ENCODE assay signal across 12 cellular contexts in genomic region chr6:151317206-151317994, GRCh38.
DNase-seq lines count a peak whose midpoint lies in the region; TF ChIP-seq lines count a peak whose summit lies in the region.
"Had no signal": no experiment of that assay in that cellular context is flagged by ENCODE, and none has a peak within 500 bp of the region (broad histone marks: within the 10 kb centered on the region; RNA-seq: fewer than 3 reads in every experiment).

No MANE protein-coding gene starts in this region.

- intact Hi-C loops in cardiac septum (cut with DNase I), result no loop called here

- in situ Hi-C loops in ACHN (cut with HindIII; ENCODE audit: low pct_ligation_motif_present, low pct_unique_long_range_greater_than_20kb, low sequenced_read_pairs), result no loop called here

- H3K4me3 ChIP-seq in cardiac muscle cell (no peak overlapping the region), cardiac fibroblast (replicated peaks in 1 of 2; ENCODE audit: low read depth in 2 of 2, low read length in 2 of 2) (no peak overlapping the region)
- H3K4me3 ChIP-seq: BLaER1 treated with 17β-estradiol and CSF1 and Interleukin-3, amounts not matched to agents 10 nM and 100 nM; vagina had no signal

- H3K27me3 ChIP-seq in cardiac muscle cell, result no peaks in the 10 kb centered on the region
- H3K27me3 ChIP-seq: BLaER1 treated with 17β-estradiol and CSF1 and Interleukin-3, amounts not matched to agents 10 nM and 100 nM; vagina had no signal

- TF ChIP-seq CTCF in cardiac muscle cell (IDR thresholded peaks at IDR 0.05; ENCODE audit: low read depth, low read length) (no peak), cardiac fibroblast (IDR thresholded peaks at IDR 0.05; ENCODE audit: low read depth, low read length) (no peak)

- no peaks in the 10 kb centered on the region for H3K36me3 ChIP-seq in cardiac muscle cell
- H3K36me3 ChIP-seq: vagina had no signal

- no peaks in the 10 kb centered on the region for H3K9me3 ChIP-seq in cardiac muscle cell (ENCODE audit: low read depth)
- H3K9me3 ChIP-seq: vagina had no signal

- H3K27ac ChIP-seq in cardiac muscle cell, result peak overlapping the region; percentile 94
- H3K27ac ChIP-seq: vagina had no signal

- peaks cover 16% of the 10 kb centered on the region for H3K4me1 ChIP-seq in cardiac muscle cell (ENCODE audit: low read depth)
- H3K4me1 ChIP-seq: vagina had no signal

- peak; percentile 50 to 70 for DNase-seq in cardiac muscle cell (ENCODE audit: low read depth in 1 of 2, low spot score in 1 of 2)
- DNase-seq in cardiac septum (ENCODE audit: low spot score), result no peak
- DNase-seq in cardiac fibroblast (ENCODE audit: low read depth in 2 of 2), result peak; percentile 76 to 92
- DNase-seq in kidney tubule cell (ENCODE audit: low spot score), result peak; percentile 73
- no peak for DNase-seq in NCI-H524 treated with DMSO at 0.1 percent for 48 hours (lab: John Stamatoyannopoulos, UW)
- no peak for DNase-seq in germinal center (ENCODE audit: low spot score)
- DNase-seq in NCI-H1694 (lab: John Stamatoyannopoulos, UW), result no peak
- no peak for DNase-seq in ACHN
- DNase-seq: NCI-H526 treated with DMSO at 0.1 percent for 48 hours, T-helper 2 cell had no signal

Comparison
In these comparisons a context has a peak if more than half of its experiments do, and no peak if none do; other contexts are left out.
1. DNase-seq: peak in cardiac muscle cell (2 of 2), cardiac fibroblast (2 of 2) and kidney tubule cell (single experiment); none in cardiac septum (single experiment), NCI-H524 treated with DMSO at 0.1 percent for 48 hours (single experiment), germinal center (single experiment), NCI-H1694 (single experiment) and ACHN (single experiment).